Comparison of ENCODE assay signal across 10 cellular contexts in genomic region chr4:100188829-100189228, GRCh38. TPM values are rescaled to one million over a fixed set of nuclear protein-coding genes. Genes with fewer than 3 reads are reported as not detected.
DNase-seq lines count a peak whose midpoint lies in the region; ATAC-seq and TF ChIP-seq lines count a peak whose summit lies in the region.
"Had no signal": no experiment of that assay in that cellular context is flagged by ENCODE, and none has a peak within 500 bp of the region (broad histone marks: within the 10 kb centered on the region; RNA-seq: fewer than 3 reads in every experiment).

No MANE protein-coding gene starts in this region.

- ATAC-seq in activated CD4-positive, alpha-beta T cell treated with anti-CD3 and anti-CD28 coated beads for 36 hours = no peak
- ATAC-seq in GM21367 (IDR thresholded peaks at IDR 0.05; ENCODE audit: unreplicated experiment) = no peak

- CTCF ChIA-PET in activated CD4-positive, alpha-beta T cell treated with anti-CD3 and anti-CD28 coated beads for 36 hours (lab: Charles Lee) = interaction anchor here (0.6 to 1.2 kb wide), 3 partner anchors 9 to 96 kb away, joined by 3 to 4 read pairs (median 3); no protein-coding TSS in a partner anchor
- CTCF ChIA-PET in activated CD4-positive, alpha-beta T cell treated with anti-CD3 and anti-CD28 coated beads, Interleukin-2, amount 10 ng/mL, durations not matched to agents 7 days and 5 days (lab: Charles Lee) = no interaction called here

- TF ChIP-seq CTCF in epithelial cell of esophagus (IDR thresholded peaks at IDR 0.05; ENCODE audit: insufficient read depth, low read depth, low read length, missing control alignments) (no peak), retinal pigment epithelial cell (conservative IDR thresholded peaks at IDR 0.05; ENCODE audit: low read depth, low read length) (no peak)

- peak; percentile 31 for DNase-seq in activated CD4-positive, alpha-beta T cell treated with anti-CD3 and anti-CD28 coated beads for 36 hours
- DNase-seq in activated CD4-positive, alpha-beta T cell treated with anti-CD3 and anti-CD28 coated beads, Interleukin-2, amount 10 ng/mL, durations not matched to agents 7 days and 5 days = no peak
- DNase-seq in NCI-H128 (lab: John Stamatoyannopoulos, UW; ENCODE audit: unreplicated experiment) = peak; percentile 2
- DNase-seq in epithelial cell of esophagus (ENCODE audit: low read depth) = peak; percentile 18
- DNase-seq in retinal pigment epithelial cell (ENCODE audit: low read depth) = no peak
- DNase-seq in NCI-H146 treated with DMSO at 0.1 percent for 48 hours (lab: John Stamatoyannopoulos, UW; ENCODE audit: unreplicated experiment) = no peak
- no peak for DNase-seq in kidney glomerular epithelial cell (lab: John Stamatoyannopoulos, UW)
- DNase-seq: BE2C, NCI-H2081 treated with DMSO at 0.1 percent for 48 hours had no signal

- no peak overlapping the region for H3K27ac Mint-ChIP-seq in activated CD4-positive, alpha-beta T cell treated with anti-CD3 and anti-CD28 coated beads for 36 hours
- no peak overlapping the region for H3K27ac Mint-ChIP-seq in activated CD4-positive, alpha-beta T cell treated with anti-CD3 and anti-CD28 coated beads, Interleukin-2, amount 10 ng/mL, durations not matched to agents 7 days and 5 days

- peaks cover 42% of the 10 kb centered on the region for H3K27me3 Mint-ChIP-seq in activated CD4-positive, alpha-beta T cell treated with anti-CD3 and anti-CD28 coated beads for 36 hours
- peaks cover 56% of the 10 kb centered on the region for H3K27me3 Mint-ChIP-seq in activated CD4-positive, alpha-beta T cell treated with anti-CD3 and anti-CD28 coated beads, Interleukin-2, amount 10 ng/mL, durations not matched to agents 7 days and 5 days

- no peak overlapping the region for H3K4me3 Mint-ChIP-seq in activated CD4-positive, alpha-beta T cell treated with anti-CD3 and anti-CD28 coated beads for 36 hours
- H3K4me3 Mint-ChIP-seq in activated CD4-positive, alpha-beta T cell treated with anti-CD3 and anti-CD28 coated beads, Interleukin-2, amount 10 ng/mL, durations not matched to agents 7 days and 5 days = no peak overlapping the region

- no peak overlapping the region for H3K4me3 ChIP-seq in epithelial cell of esophagus (ENCODE audit: low read length)
- H3K4me3 ChIP-seq in retinal pigment epithelial cell (ENCODE audit: low read length) = peak overlapping the region; percentile 64

- POLR2A ChIA-PET in activated CD4-positive, alpha-beta T cell treated with anti-CD3 and anti-CD28 coated beads for 36 hours (lab: Charles Lee) = no interaction called here
- POLR2A ChIA-PET in activated CD4-positive, alpha-beta T cell treated with anti-CD3 and anti-CD28 coated beads, Interleukin-2, amount 10 ng/mL, durations not matched to agents 7 days and 5 days (lab: Charles Lee) = no interaction called here

- intact Hi-C loops in activated CD4-positive, alpha-beta T cell treated with anti-CD3 and anti-CD28 coated beads for 36 hours (cut with DNase I, micrococcal nuclease) = no loop called here

- H3K36me3 Mint-ChIP-seq in activated CD4-positive, alpha-beta T cell treated with anti-CD3 and anti-CD28 coated beads for 36 hours (ENCODE audit: low read depth) = no peaks in the 10 kb centered on the region
- no peaks in the 10 kb centered on the region for H3K36me3 Mint-ChIP-seq in activated CD4-positive, alpha-beta T cell treated with anti-CD3 and anti-CD28 coated beads, Interleukin-2, amount 10 ng/mL, durations not matched to agents 7 days and 5 days (ENCODE audit: low read depth)

- no peaks in the 10 kb centered on the region for H3K9me3 Mint-ChIP-seq in activated CD4-positive, alpha-beta T cell treated with anti-CD3 and anti-CD28 coated beads for 36 hours (ENCODE audit: low read depth)
- H3K9me3 Mint-ChIP-seq in activated CD4-positive, alpha-beta T cell treated with anti-CD3 and anti-CD28 coated beads, Interleukin-2, amount 10 ng/mL, durations not matched to agents 7 days and 5 days = no peaks in the 10 kb centered on the region

- peaks cover 17% of the 10 kb centered on the region for H3K4me1 Mint-ChIP-seq in activated CD4-positive, alpha-beta T cell treated with anti-CD3 and anti-CD28 coated beads for 36 hours
- H3K4me1 Mint-ChIP-seq in activated CD4-positive, alpha-beta T cell treated with anti-CD3 and anti-CD28 coated beads, Interleukin-2, amount 10 ng/mL, durations not matched to agents 7 days and 5 days = peaks cover 16% of the 10 kb centered on the region

RNA-seq across cellular contexts. Expression of gene DDIT4L, which starts 1.4 kb away (rescaled TPM):
- under 1 TPM; 0.60 to 0.75 TPM for total RNA-seq in activated CD4-positive, alpha-beta T cell treated with anti-CD3 and anti-CD28 coated beads for 36 hours
- not detected for total RNA-seq in activated CD4-positive, alpha-beta T cell treated with anti-CD3 and anti-CD28 coated beads, Interleukin-2, amount 10 ng/mL, durations not matched to agents 7 days and 5 days

Comparison
In these comparisons a context has a peak if more than half of its experiments do, and no peak if none do; other contexts are left out.
1. DNase-seq: peak in activated CD4-positive, alpha-beta T cell treated with anti-CD3 and anti-CD28 coated beads for 36 hours (single experiment), NCI-H128 (single experiment) and epithelial cell of esophagus (single experiment); none in activated CD4-positive, alpha-beta T cell treated with anti-CD3 and anti-CD28 coated beads, Interleukin-2, amount 10 ng/mL, durations not matched to agents 7 days and 5 days (single experiment), retinal pigment epithelial cell (single experiment), NCI-H146 treated with DMSO at 0.1 percent for 48 hours (single experiment) and kidney glomerular epithelial cell (single experiment).